In the genomic region with DNA sequence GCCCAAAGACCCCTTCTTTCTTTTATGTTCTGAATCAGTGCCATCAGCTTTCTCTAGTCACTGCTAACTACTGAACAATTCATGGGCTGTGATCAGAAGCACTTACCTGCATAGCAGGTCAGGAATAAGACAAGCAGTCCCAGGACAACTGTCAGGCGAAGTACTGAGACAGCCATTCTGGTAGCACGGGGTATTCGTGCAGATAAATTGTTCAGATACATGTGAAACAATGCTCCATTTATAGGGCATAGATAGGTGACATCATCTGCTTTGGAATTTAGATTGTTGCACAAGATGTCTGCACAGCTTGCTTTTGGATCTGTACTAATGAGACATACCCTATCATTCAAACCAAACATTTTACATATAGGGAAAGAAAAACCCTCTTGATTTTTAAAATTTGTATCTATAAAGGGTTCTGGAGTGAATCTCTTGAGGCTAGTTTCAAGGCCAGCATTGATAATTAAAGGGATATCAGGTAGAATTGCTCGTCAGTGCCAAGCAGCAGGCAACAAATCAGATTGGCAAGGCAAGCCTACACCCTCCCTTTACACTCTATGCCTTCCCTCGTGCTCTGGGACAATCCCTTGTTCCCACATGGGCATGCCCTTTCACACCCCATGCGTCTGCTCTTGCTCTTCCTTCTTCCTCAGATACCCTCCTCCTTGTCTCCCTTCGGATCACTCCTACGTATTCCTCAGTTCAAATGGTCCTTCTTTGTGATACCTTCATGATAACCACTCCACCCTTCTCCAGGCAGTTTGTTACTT, we compare ENCODE assay signal across 2 cellular contexts.
TF ChIP-seq lines count a peak whose summit lies in the region.

A gene (minus strand): TSS at position 213 of the 770 bp plus-strand sequence. CDS start 37 bp downstream, at position 176.

TF ChIP-seq in IMR-90, 13 proteins besides CTCF, POLR2A, EP300 and RAD21:
- TF ChIP-seq CEBPB (IDR thresholded peaks at IDR 0.05; ENCODE audit: low read depth, low read length): peak; percentile 90
- TF ChIP-seq RCOR1 (IDR thresholded peaks at IDR 0.05; ENCODE audit: insufficient replicate concordance, low read length): no peak

TF ChIP-seq in GM12891, 5 proteins besides CTCF, POLR2A, EP300 and RAD21 (continued from another document):
- TF ChIP-seq POU2F2 (IDR thresholded peaks at IDR 0.05; ENCODE audit: low read depth, low read length) (no peak), SPI1 (IDR thresholded peaks at IDR 0.05; ENCODE audit: low read depth, low read length) (no peak), POLR2AphosphoS5 (IDR thresholded peaks at IDR 0.05; ENCODE audit: low read depth, low read length) (no peak), TAF1 (IDR thresholded peaks at IDR 0.05; ENCODE audit: low read depth, low read length) (no peak)
